In genomic region chr1:175887981-175888428, GRCh38 we compare ENCODE assay signal across 8 cellular contexts.
DNase-seq lines count a peak whose midpoint lies in the region; ATAC-seq, FAIRE-seq and TF ChIP-seq lines count a peak whose summit lies in the region.

No MANE protein-coding gene starts in this region.

- H2AK5ac ChIP-seq in neuronal stem cell (ENCODE audit: low read depth, low read length): no peak overlapping the region

- H2BK120ac ChIP-seq in neuronal stem cell (ENCODE audit: low read depth, low read length): no peak overlapping the region

- no peaks in the 10 kb centered on the region for H3K36me3 Mint-ChIP-seq in activated CD4-positive, alpha-beta memory T cell treated with anti-CD3 and anti-CD28 coated beads for 36 hours

- H3K27ac ChIP-seq in neuronal stem cell (replicated peaks; ENCODE audit: low read length): no peak overlapping the region

- H3K4me1 ChIP-seq in neuronal stem cell (ENCODE audit: control insufficient read depth in 2 of 2, insufficient read depth in 1 of 2, low read depth in 1 of 2, low read length in 2 of 2): peaks cover 0 to 7% of the 10 kb centered on the region in 2 donors

- H3K9me3 Mint-ChIP-seq in activated CD4-positive, alpha-beta memory T cell treated with anti-CD3 and anti-CD28 coated beads for 36 hours: no peaks in the 10 kb centered on the region

- H3K4me3 Mint-ChIP-seq in activated CD4-positive, alpha-beta memory T cell treated with anti-CD3 and anti-CD28 coated beads for 36 hours: no peak overlapping the region

- H3K23ac ChIP-seq in neuronal stem cell (ENCODE audit: low read depth, low read length, poor library complexity): no peak overlapping the region

- H2BK15ac ChIP-seq in neuronal stem cell (ENCODE audit: low read length): no peak overlapping the region

- no peak overlapping the region for H3K27ac Mint-ChIP-seq in activated CD4-positive, alpha-beta memory T cell treated with anti-CD3 and anti-CD28 coated beads for 36 hours

- peak overlapping the region; percentile 86 for H2AFZ ChIP-seq in neuronal stem cell (ENCODE audit: low read length)

- H3K4ac ChIP-seq in neuronal stem cell (ENCODE audit: low read length): no peak overlapping the region

- H3K27me3 Mint-ChIP-seq in activated CD4-positive, alpha-beta memory T cell treated with anti-CD3 and anti-CD28 coated beads for 36 hours: no peaks in the 10 kb centered on the region

- H3K18ac ChIP-seq in neuronal stem cell (ENCODE audit: low read length): peak overlapping the region; percentile 74

- DNase-seq in ACHN: peak; percentile 57
- DNase-seq in GM12864 (ENCODE audit: low read depth): no peak
- peak; percentile 59 for DNase-seq in NCI-H146 (lab: John Stamatoyannopoulos, UW)
- peak; percentile 36 for DNase-seq in activated CD4-positive, alpha-beta memory T cell treated with anti-CD3 and anti-CD28 coated beads for 36 hours
- DNase-seq in frontal cortex (ENCODE audit: low spot score in 2 of 2): peak; percentile 46 to 79
- DNase-seq in neuronal stem cell (ENCODE audit: low spot score): peak; percentile 67
- no peak for DNase-seq in HCEC 1CT

- no peak overlapping the region for H2BK5ac ChIP-seq in neuronal stem cell (ENCODE audit: low read length)

- H3K79me1 ChIP-seq in neuronal stem cell (ENCODE audit: low read depth, low read length): no peaks in the 10 kb centered on the region

- peaks cover 0 to 10% (median 0%) of the 10 kb centered on the region in 3 experiments for H3K27me3 ChIP-seq in neuronal stem cell (ENCODE audit: control insufficient read depth in 3 of 3, insufficient read depth in 3 of 3, low read depth in 1 of 3, low read length in 3 of 3)

- CTCF ChIA-PET in activated CD4-positive, alpha-beta memory T cell treated with anti-CD3 and anti-CD28 coated beads for 36 hours (lab: Charles Lee): interaction anchor here (0.7 to 0.9 kb wide), 2 partner anchors 9 to 26 kb away, joined by 3 read pairs; no protein-coding TSS in a partner anchor

- WGBS in neuronal stem cell (ENCODE audit: extremely low coverage in 2 of 2, insufficient read length in 2 of 2, insufficient replicate concordance in 1 of 2), 2 donors: no CpG with 5 or more reads among the region's 17 CpGs

- in situ Hi-C loops in ACHN (cut with HindIII; ENCODE audit: low pct_ligation_motif_present, low pct_unique_long_range_greater_than_20kb, low sequenced_read_pairs): no loop called here

- H3K4me2 ChIP-seq in neuronal stem cell (ENCODE audit: insufficient read depth, low read length, poor library complexity, severe bottlenecking): peak overlapping the region; percentile 51

- ATAC-seq in HG02588 (IDR thresholded peaks at IDR 0.05; ENCODE audit: unreplicated experiment): peak; percentile 86

- H2BK12ac ChIP-seq in neuronal stem cell (ENCODE audit: low read length): no peak overlapping the region

- H3K4me3 ChIP-seq in GM12864 (ENCODE audit: low read depth, low read length) (no peak overlapping the region), neuronal stem cell (ENCODE audit: low read length in 2 of 2) (no peak overlapping the region)

- no peak overlapping the region for H3K14ac ChIP-seq in neuronal stem cell (ENCODE audit: low read length)

- POLR2A ChIA-PET in activated CD4-positive, alpha-beta memory T cell treated with anti-CD3 and anti-CD28 coated beads for 36 hours (lab: Charles Lee): no interaction called here

- H4K91ac ChIP-seq in neuronal stem cell (ENCODE audit: low read depth, low read length, poor library complexity): no peak overlapping the region

- H3K4me1 Mint-ChIP-seq in activated CD4-positive, alpha-beta memory T cell treated with anti-CD3 and anti-CD28 coated beads for 36 hours (ENCODE audit: low read depth): no peaks in the 10 kb centered on the region

- H3K9ac ChIP-seq in neuronal stem cell (ENCODE audit: low read depth, low read length, poor library complexity): no peak overlapping the region

- no peak for FAIRE-seq in frontal cortex (lab: Jason Lieb, UNC)

- peak; percentile 84 for TF ChIP-seq CTCF in GM12864 (IDR thresholded peaks at IDR 0.05; ENCODE audit: low read depth, low read length, missing control alignments)

- H4K8ac ChIP-seq in neuronal stem cell (ENCODE audit: low read depth, low read length): no peak overlapping the region

- intact Hi-C loops in activated CD4-positive, alpha-beta memory T cell treated with anti-CD3 and anti-CD28 coated beads for 36 hours (cut with micrococcal nuclease): no loop called here

- H3K36me3 ChIP-seq in neuronal stem cell (replicated peaks in 1 of 2; ENCODE audit: control insufficient read depth in 2 of 2, insufficient read depth in 2 of 2, low read length in 2 of 2): no peaks in the 10 kb centered on the region

- peaks cover 0 to 1% of the 10 kb centered on the region in 2 donors for H3K9me3 ChIP-seq in neuronal stem cell (replicated peaks in 1 of 2; ENCODE audit: control insufficient read depth in 2 of 2, insufficient read depth in 1 of 2, low read depth in 1 of 2, low read length in 2 of 2)

Comparison
In these comparisons a context has a peak if more than half of its experiments do, and no peak if none do; other contexts are left out.
1. DNase-seq: peak in ACHN (single experiment), NCI-H146 (single experiment), activated CD4-positive, alpha-beta memory T cell treated with anti-CD3 and anti-CD28 coated beads for 36 hours (single experiment), frontal cortex (2 of 2) and neuronal stem cell (single experiment); none in GM12864 (single experiment) and HCEC 1CT (single experiment).